1 cellular context compared by ENCODE assay signal in the genomic region with DNA sequence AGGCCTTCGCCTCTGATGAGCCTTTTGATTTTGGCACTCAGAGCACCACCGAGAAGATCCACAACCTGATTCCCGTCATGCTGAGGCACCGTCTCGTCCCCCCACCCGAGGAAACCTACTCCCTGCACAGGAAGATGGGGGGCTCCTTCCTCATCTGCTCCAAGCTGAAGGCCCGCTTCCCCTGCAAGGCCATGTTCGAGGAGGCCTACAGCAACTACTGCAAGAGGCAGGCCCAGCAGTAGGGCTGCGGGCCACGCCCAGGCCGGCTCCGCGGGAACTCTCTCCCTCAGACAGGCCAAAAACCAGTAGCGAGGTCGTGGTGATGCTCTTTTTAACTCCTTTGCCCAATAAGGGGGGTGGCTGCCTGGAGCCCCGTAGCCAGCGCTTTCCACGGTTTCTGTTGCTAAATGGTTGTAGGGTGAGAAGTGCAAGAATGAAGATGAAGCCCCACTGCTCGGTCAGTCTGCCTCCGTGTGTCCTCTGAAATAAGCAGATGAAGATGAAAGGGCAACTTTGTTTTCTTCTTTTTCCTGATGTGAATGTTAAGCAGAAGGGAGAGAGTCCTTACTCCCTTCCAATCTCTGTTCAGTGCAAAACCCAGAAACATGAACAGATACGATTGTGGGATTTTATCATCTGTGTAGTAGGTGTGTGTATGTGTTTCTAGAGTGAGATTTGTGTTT.
TF ChIP-seq lines count a peak whose summit lies in the region.

No MANE protein-coding gene starts in this region.

TF ChIP-seq in HepG2, 621 proteins besides CTCF, POLR2A, EP300 and RAD21:
- no peak for TF ChIP-seq ZNF547 (CRISPR knock-in tag; IDR thresholded peaks at IDR 0.05)
- peak; percentile 49 for TF ChIP-seq RBM22 (optimal IDR thresholded peaks at IDR 0.05; ENCODE audit: low read length)
